ENCODE assay signal across 18 cellular contexts in the genomic region with DNA sequence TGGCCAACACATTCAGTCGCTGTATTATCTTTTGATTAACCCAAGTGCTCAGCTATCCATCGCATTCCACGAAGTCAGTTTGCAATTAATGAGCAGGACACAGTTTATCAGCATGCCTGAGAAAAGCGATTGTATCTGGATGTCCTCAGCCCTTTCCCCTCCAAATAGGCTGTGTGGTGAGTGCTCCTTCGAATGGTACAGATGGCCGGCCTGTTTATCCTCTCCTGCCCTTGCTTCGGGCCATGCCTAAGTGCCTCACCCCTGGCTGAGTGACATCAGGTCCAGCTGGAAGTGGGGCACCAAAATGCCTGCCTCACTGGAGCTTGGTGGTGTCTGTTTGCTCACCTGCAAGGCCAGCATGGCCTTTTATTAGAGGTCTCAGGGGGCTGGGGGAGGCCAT.
DNase-seq lines count a peak whose midpoint lies in the region; ATAC-seq and TF ChIP-seq lines count a peak whose summit lies in the region.
"Had no signal": no experiment of that assay in that cellular context is flagged by ENCODE, and none has a peak within 500 bp of the region (broad histone marks: within the 10 kb centered on the region; RNA-seq: fewer than 3 reads in every experiment).

No MANE protein-coding gene starts in this region.

- TF ChIP-seq CTCF in esophagus muscularis mucosa (IDR thresholded peaks at IDR 0.05): no peak

- TF ChIP-seq POLR2A in esophagus muscularis mucosa (IDR thresholded peaks at IDR 0.05; ENCODE audit: low read depth): no peak

- intact Hi-C loops in esophagus muscularis mucosa (cut with DNase I): no loop called here

- no peak overlapping the region for H3K4me3 Mint-ChIP-seq in stimulated activated memory B cell treated with anti-CD40 and anti-IgM and Interleukin-4, amounts not matched to agents 10 μg/mL and 1 μg/mL and 100 μg/mL, for 72 hours
- H3K4me3 Mint-ChIP-seq: CD4-positive, alpha-beta memory T cell had no signal

- peaks cover 23% of the 10 kb centered on the region for H3K4me1 Mint-ChIP-seq in stimulated activated memory B cell treated with anti-CD40 and anti-IgM and Interleukin-4, amounts not matched to agents 10 μg/mL and 1 μg/mL and 100 μg/mL, for 72 hours

- H3K9me3 ChIP-seq in esophagus muscularis mucosa (no peaks in the 10 kb centered on the region), SJCRH30 (replicated peaks) (no peaks in the 10 kb centered on the region)
- H3K9me3 ChIP-seq: HAP-1, Peyer's patch had no signal

- no peaks in the 10 kb centered on the region for H3K36me3 Mint-ChIP-seq in stimulated activated memory B cell treated with anti-CD40 and anti-IgM and Interleukin-4, amounts not matched to agents 10 μg/mL and 1 μg/mL and 100 μg/mL, for 72 hours
- H3K36me3 Mint-ChIP-seq: CD4-positive, alpha-beta memory T cell had no signal

- H3K27ac Mint-ChIP-seq in stimulated activated memory B cell treated with anti-CD40 and anti-IgM and Interleukin-4, amounts not matched to agents 10 μg/mL and 1 μg/mL and 100 μg/mL, for 72 hours: no peak overlapping the region
- H3K27ac Mint-ChIP-seq: CD4-positive, alpha-beta memory T cell had no signal

- H3K36me3 ChIP-seq in esophagus muscularis mucosa (no peaks in the 10 kb centered on the region), SJCRH30 (no peaks in the 10 kb centered on the region)
- H3K36me3 ChIP-seq: HAP-1, Peyer's patch had no signal

- H3K27me3 ChIP-seq in esophagus muscularis mucosa (no peaks in the 10 kb centered on the region), SJCRH30 (no peaks in the 10 kb centered on the region)
- H3K27me3 ChIP-seq: Peyer's patch had no signal

- no peak for ATAC-seq in left lobe of liver
- ATAC-seq in stimulated activated memory B cell treated with anti-CD40 and anti-IgM and Interleukin-4, amounts not matched to agents 10 μg/mL and 1 μg/mL and 100 μg/mL, for 72 hours: no peak
- ATAC-seq: GM12878 had no signal

- no peak for TF ChIP-seq EP300 in esophagus muscularis mucosa (IDR thresholded peaks at IDR 0.05)

- no peaks in the 10 kb centered on the region for H3K9me3 Mint-ChIP-seq in stimulated activated memory B cell treated with anti-CD40 and anti-IgM and Interleukin-4, amounts not matched to agents 10 μg/mL and 1 μg/mL and 100 μg/mL, for 72 hours

- H3K27me3 Mint-ChIP-seq in stimulated activated memory B cell treated with anti-CD40 and anti-IgM and Interleukin-4, amounts not matched to agents 10 μg/mL and 1 μg/mL and 100 μg/mL, for 72 hours: peaks cover 30% of the 10 kb centered on the region

- H3K27ac ChIP-seq in esophagus muscularis mucosa (replicated peaks in 1 of 4) (no peak overlapping the region), SJCRH30 (no peak overlapping the region)
- H3K27ac ChIP-seq: Peyer's patch had no signal

- H3K4me1 ChIP-seq in esophagus muscularis mucosa (peaks cover 9 to 13% (median 11%) of the 10 kb centered on the region in 4 donors), SJCRH30 (peaks cover 18% of the 10 kb centered on the region)
- H3K4me1 ChIP-seq: HAP-1, Peyer's patch had no signal

- DNase-seq in NCI-H524 (lab: John Stamatoyannopoulos, UW) (peak; percentile 20 to 61), NCI-H524 treated with DMSO at 0.1 percent for 48 hours (lab: John Stamatoyannopoulos, UW) (no peak), ELF-1 (ENCODE audit: low read depth, low spot score) (peak; percentile 32), SHP77 treated with DMSO at 0.1 percent for 48 hours (lab: John Stamatoyannopoulos, UW) (peak; percentile 73), left lobe of liver (ENCODE audit: low spot score) (peak; percentile 30), esophagus muscularis mucosa (ENCODE audit: extremely low spot score) (no peak), SJCRH30 (no peak)
- DNase-seq: ACHN; CD4-positive, alpha-beta memory T cell; KG1; NCI-H1105; NCI-H2029; NCI-H2171 treated with DMSO at 0.1 percent for 48 hours; NCI-H526; Peyer's patch had no signal

- 80% methylated on average over 7 of the region's 7 CpGs for WGBS in esophagus muscularis mucosa

- H3K4me3 ChIP-seq in esophagus muscularis mucosa (no peak overlapping the region), SJCRH30 (no peak overlapping the region)
- H3K4me3 ChIP-seq: GM12878, HAP-1, Peyer's patch had no signal

Comparison
In these comparisons a context has a peak if more than half of its experiments do, and no peak if none do; other contexts are left out.
1. DNase-seq: peak in NCI-H524 (2 of 2), ELF-1 (single experiment), SHP77 treated with DMSO at 0.1 percent for 48 hours (single experiment) and left lobe of liver (single experiment); none in NCI-H524 treated with DMSO at 0.1 percent for 48 hours (single experiment), esophagus muscularis mucosa (single experiment) and SJCRH30 (0 of 2).